1 cellular context compared by ENCODE assay signal in genomic region chr12:95605087-95605486, GRCh38.
TF ChIP-seq lines count a peak whose summit lies in the region.

No MANE protein-coding gene starts in this region.

TF ChIP-seq in WTC11, 78 proteins besides CTCF, POLR2A, EP300 and RAD21 (continued from another document):
- TF ChIP-seq ATF6 (CRISPR knock-in tag; IDR thresholded peaks at IDR 0.05) (no peak), ATF1 (CRISPR knock-in tag; IDR thresholded peaks at IDR 0.05) (no peak), CREM (CRISPR knock-in tag; IDR thresholded peaks at IDR 0.05) (no peak), OVOL2 (CRISPR knock-in tag; IDR thresholded peaks at IDR 0.05; ENCODE audit: borderline replicate concordance) (no peak)
